Comparison of ENCODE assay signal across 1 cellular context in the genomic region with DNA sequence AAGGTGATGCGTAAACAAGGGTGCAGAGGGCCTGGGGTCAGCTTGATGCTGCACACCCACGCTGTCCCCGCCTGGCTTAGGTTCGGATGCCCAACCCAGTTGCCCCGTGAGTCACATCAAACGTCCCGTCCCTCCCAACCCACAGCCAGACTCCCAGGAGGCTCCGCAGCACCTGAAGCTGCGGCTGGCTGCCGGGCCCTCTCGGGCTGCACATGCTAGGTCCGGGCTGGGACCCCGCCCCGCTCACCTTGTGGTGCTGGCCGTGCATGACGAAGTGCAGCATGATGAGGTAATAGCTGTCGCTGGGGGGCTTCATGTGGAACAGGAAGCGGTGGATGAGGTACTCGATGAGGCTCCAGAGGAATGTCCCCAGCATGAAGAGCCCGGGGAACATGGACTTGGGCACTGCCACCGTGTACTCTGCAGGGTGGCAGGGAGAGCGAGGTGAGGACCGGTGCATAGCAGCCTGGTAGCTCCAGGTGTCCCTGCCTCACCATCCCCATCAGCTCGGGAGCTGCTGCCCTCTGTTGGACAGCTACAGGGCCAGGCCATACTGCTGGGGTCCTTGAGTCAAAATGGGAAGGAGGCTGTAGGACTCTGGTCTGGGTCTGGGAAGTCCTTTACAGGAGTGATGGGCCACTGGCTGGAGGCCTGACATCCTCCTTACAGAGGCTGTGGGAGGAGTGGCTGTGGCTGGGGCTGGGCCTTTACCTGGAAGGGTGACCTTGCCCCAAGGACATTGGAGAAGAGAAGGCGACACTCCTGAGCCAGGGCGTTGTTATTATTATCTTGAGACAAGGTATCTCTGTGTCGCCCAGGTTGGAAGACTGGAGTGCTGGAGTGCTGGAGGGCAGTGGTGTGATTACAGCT.
TF ChIP-seq lines count a peak whose summit lies in the region.

No MANE protein-coding gene starts in this region.

TF ChIP-seq in H1, 55 proteins besides CTCF, POLR2A, EP300 and RAD21:
- TF ChIP-seq TAF7 (optimal IDR thresholded peaks at IDR 0.05; ENCODE audit: borderline replicate concordance, low read depth, low read length) = no peak
- no peak for TF ChIP-seq SIX5 (IDR thresholded peaks at IDR 0.05; ENCODE audit: low read depth, low read length)
- TF ChIP-seq HDAC2 (IDR thresholded peaks at IDR 0.05; ENCODE audit: borderline replicate concordance in 1 of 2, low read depth in 2 of 2, low read length in 2 of 2) = 0 out of 4 replicates have a peak, but pooled peaks of 1 of the 2 experiments have one; percentile 39
- TF ChIP-seq SP2 (IDR thresholded peaks at IDR 0.05; ENCODE audit: low read length) = no peak
- no peak for TF ChIP-seq RXRA (IDR thresholded peaks at IDR 0.05; ENCODE audit: insufficient read depth, low read depth, low read length)
- TF ChIP-seq KDM1A (IDR thresholded peaks at IDR 0.05; ENCODE audit: borderline replicate concordance, low read length) = peak; percentile 76; the same call in 1 of the 2 replicates
- TF ChIP-seq MAX (IDR thresholded peaks at IDR 0.05) = no peak
- TF ChIP-seq SP1 (IDR thresholded peaks at IDR 0.05; ENCODE audit: low read depth, low read length) = no peak
- TF ChIP-seq MAFK (IDR thresholded peaks at IDR 0.05; ENCODE audit: low read depth, low read length) = no peak
- TF ChIP-seq BCL11A (IDR thresholded peaks at IDR 0.05; ENCODE audit: low read depth in 2 of 2, low read length in 2 of 2) = no peak
TF ChIP-seq in H1: peak in this region for 2.
